ENCODE assay signal across 1 cellular context in the genomic region with DNA sequence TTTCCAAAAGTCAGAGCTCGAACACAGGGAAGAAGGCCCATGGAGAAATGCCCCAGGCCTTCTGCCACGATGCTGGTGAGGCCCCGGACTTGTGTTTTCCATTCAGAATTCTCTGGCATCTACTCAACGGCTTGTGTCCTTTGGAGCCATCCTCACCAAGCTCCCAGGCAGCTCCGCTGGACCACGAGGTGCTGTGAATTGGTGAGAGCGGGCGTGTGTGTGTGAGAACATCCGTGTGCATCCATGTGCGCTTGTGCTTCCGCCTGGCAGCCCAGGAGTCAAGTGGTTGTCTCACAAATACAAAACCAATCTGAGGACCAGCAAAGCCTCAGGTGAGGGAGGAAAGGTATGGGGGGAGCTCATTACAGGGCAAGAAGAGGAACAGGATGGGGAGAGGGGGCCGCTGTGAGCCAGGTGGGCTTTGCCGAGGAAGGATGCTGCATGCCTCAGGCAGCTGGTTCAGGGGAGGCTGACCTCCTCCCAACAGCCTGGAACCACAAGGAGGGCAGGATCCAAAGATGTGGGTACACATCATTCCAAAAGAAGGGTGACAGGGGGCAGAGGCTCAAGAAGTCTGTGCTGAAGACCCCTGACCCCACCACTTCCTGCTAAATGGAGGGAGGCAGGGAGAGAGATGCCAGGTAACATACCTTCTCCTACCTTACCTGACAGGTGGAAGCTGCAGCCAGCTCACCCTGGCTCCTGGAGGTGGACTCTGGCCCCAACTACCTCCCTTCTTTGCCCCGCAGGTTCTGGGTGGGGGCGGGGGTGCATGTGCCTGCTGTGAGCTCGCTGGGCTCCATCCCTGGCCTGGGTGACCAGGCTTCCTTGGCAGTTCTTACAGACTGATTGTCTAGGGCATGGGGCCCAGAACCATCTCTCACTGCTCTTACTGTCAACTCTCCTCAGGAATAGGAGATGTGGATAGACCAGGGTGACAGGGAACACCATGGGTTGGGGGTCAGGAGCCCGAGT.
TF ChIP-seq lines count a peak whose summit lies in the region.

No MANE protein-coding gene starts in this region.

TF ChIP-seq in GM12878, 131 proteins besides CTCF, POLR2A, EP300 and RAD21 (continued from another document):
- TF ChIP-seq SMAD5 (IDR thresholded peaks at IDR 0.05; ENCODE audit: low read depth) (no peak), NR2F1 (conservative IDR thresholded peaks at IDR 0.05) (no peak), EZH2 (IDR thresholded peaks at IDR 0.05; ENCODE audit: borderline replicate concordance, control insufficient read depth, low read depth, low read length) (no peak), FOXM1 (IDR thresholded peaks at IDR 0.05; ENCODE audit: low read depth, low read length) (no peak), CBX5 (IDR thresholded peaks at IDR 0.05; ENCODE audit: low read depth) (no peak), KDM1A (IDR thresholded peaks at IDR 0.05; ENCODE audit: borderline replicate concordance) (no peak), CBFB (IDR thresholded peaks at IDR 0.05; ENCODE audit: low read depth) (no peak), HDAC2 (IDR thresholded peaks at IDR 0.05) (no peak), NR2C2 (IDR thresholded peaks at IDR 0.05; ENCODE audit: borderline replicate concordance, control insufficient read depth, insufficient read length, low read depth) (no peak), RELA (IDR thresholded peaks at IDR 0.05; ENCODE audit: borderline replicate concordance, partially characterized antibody) (no peak), DPF2 (IDR thresholded peaks at IDR 0.05) (no peak), CHD2 (IDR thresholded peaks at IDR 0.05; ENCODE audit: borderline replicate concordance, low read depth, low read length) (no peak)
- TF ChIP-seq, protein P1, sequence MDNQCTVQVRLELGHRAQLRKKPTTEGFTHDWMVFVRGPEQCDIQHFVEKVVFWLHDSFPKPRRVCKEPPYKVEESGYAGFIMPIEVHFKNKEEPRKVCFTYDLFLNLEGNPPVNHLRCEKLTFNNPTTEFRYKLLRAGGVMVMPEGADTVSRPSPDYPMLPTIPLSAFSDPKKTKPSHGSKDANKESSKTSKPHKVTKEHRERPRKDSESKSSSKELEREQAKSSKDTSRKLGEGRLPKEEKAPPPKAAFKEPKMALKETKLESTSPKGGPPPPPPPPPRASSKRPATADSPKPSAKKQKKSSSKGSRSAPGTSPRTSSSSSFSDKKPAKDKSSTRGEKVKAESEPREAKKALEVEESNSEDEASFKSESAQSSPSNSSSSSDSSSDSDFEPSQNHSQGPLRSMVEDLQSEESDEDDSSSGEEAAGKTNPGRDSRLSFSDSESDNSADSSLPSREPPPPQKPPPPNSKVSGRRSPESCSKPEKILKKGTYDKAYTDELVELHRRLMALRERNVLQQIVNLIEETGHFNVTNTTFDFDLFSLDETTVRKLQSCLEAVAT (IDR thresholded peaks at IDR 0.05): no peak
- TF ChIP-seq, protein P2, sequence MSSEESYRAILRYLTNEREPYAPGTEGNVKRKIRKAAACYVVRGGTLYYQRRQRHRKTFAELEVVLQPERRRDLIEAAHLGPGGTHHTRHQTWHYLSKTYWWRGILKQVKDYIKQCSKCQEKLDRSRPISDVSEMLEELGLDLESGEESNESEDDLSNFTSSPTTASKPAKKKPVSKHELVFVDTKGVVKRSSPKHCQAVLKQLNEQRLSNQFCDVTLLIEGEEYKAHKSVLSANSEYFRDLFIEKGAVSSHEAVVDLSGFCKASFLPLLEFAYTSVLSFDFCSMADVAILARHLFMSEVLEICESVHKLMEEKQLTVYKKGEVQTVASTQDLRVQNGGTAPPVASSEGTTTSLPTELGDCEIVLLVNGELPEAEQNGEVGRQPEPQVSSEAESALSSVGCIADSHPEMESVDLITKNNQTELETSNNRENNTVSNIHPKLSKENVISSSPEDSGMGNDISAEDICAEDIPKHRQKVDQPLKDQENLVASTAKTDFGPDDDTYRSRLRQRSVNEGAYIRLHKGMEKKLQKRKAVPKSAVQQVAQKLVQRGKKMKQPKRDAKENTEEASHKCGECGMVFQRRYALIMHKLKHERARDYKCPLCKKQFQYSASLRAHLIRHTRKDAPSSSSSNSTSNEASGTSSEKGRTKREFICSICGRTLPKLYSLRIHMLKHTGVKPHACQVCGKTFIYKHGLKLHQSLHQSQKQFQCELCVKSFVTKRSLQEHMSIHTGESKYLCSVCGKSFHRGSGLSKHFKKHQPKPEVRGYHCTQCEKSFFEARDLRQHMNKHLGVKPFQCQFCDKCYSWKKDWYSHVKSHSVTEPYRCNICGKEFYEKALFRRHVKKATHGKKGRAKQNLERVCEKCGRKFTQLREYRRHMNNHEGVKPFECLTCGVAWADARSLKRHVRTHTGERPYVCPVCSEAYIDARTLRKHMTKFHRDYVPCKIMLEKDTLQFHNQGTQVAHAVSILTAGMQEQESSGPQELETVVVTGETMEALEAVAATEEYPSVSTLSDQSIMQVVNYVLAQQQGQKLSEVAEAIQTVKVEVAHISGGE (CRISPR knock-in tag; IDR thresholded peaks at IDR 0.05): no peak
- TF ChIP-seq, protein P3, sequence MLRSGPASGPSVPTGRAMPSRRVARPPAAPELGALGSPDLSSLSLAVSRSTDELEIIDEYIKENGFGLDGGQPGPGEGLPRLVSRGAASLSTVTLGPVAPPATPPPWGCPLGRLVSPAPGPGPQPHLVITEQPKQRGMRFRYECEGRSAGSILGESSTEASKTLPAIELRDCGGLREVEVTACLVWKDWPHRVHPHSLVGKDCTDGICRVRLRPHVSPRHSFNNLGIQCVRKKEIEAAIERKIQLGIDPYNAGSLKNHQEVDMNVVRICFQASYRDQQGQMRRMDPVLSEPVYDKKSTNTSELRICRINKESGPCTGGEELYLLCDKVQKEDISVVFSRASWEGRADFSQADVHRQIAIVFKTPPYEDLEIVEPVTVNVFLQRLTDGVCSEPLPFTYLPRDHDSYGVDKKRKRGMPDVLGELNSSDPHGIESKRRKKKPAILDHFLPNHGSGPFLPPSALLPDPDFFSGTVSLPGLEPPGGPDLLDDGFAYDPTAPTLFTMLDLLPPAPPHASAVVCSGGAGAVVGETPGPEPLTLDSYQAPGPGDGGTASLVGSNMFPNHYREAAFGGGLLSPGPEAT (IDR thresholded peaks at IDR 0.05; ENCODE audit: low read depth): no peak
- TF ChIP-seq, protein P4, sequence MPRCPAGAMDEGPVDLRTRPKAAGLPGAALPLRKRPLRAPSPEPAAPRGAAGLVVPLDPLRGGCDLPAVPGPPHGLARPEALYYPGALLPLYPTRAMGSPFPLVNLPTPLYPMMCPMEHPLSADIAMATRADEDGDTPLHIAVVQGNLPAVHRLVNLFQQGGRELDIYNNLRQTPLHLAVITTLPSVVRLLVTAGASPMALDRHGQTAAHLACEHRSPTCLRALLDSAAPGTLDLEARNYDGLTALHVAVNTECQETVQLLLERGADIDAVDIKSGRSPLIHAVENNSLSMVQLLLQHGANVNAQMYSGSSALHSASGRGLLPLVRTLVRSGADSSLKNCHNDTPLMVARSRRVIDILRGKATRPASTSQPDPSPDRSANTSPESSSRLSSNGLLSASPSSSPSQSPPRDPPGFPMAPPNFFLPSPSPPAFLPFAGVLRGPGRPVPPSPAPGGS (IDR thresholded peaks at IDR 0.05; ENCODE audit: borderline replicate concordance, insufficient read depth, low read depth, low read length, poor library complexity, severe bottlenecking): no peak
